In the genomic region with DNA sequence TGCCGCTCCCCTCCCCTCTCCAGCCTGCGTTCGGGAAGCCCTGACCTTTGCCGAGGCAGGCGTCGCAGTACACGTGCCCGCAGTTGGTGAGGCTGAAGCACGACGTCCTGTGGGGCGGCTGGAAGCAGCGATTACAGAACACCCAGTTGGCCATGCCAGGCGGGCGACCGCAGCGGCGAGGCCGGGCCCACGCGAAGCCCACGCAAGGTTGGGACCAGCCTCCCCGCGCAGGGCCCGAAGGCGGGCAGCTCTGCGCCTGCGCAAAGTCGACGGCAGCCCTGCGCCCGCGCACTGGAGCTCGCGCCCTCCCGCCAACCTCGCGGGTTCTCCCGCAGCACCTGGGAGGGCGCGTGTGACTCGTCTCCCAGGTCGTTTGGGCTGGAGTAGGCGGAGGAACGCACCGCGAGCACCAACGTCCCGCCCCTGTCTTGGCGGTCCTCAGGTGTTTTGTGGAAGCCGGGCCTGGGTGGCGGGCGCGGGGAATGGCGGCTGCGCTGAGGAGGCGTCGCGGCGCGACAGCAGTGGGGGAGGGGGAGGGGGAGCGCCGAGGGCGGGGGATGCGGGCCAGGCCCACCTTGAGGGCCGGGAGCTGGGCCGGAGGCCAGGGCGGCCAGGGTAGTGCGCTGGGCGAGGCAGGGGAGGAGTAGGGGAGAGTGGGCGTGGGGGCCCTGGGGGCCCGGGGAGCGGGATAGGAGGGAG, we compare ENCODE assay signal across 8 cellular contexts. TPM values are rescaled to one million over a fixed set of nuclear protein-coding genes. Genes with fewer than 3 reads are reported as not detected.
DNase-seq lines count a peak whose midpoint lies in the region; ATAC-seq and TF ChIP-seq lines count a peak whose summit lies in the region.

A gene with protein sequence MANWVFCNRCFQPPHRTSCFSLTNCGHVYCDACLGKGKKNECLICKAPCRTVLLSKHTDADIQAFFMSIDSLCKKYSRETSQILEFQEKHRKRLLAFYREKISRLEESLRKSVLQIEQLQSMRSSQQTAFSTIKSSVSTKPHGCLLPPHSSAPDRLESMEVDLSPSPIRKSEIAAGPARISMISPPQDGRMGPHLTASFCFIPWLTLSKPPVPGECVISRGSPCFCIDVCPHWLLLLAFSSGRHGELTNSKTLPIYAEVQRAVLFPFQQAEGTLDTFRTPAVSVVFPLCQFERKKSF (minus strand): TSS at position 254 of the 699 bp plus-strand sequence. CDS start 100 bp downstream, at position 154.

- H3K9me3 Mint-ChIP-seq in GM23338, result peaks cover 4% of the 10 kb centered on the region; the same call in 1 of the 3 replicates
- peaks cover 10% of the 10 kb centered on the region for H3K9me3 Mint-ChIP-seq in glutamatergic neuron (ENCODE audit: unreplicated experiment)

- H3K4me3 ChIP-seq in GM23338, result peak within 1 kb of the TSS; percentile 59
- H3K4me3 ChIP-seq in skeletal muscle cell (ENCODE audit: low read depth, low read length), result peak within 1 kb of the TSS; percentile 43

- no peaks in the 10 kb centered on the region for H3F3A ChIP-seq in GM23338 (replicated peaks; ENCODE audit: low read depth)

- no peak within 1 kb of the TSS for H3K27ac ChIP-seq in GM23338 (ENCODE audit: low read depth)

- H3K79me2 ChIP-seq in GM23338 (replicated peaks; ENCODE audit: insufficient read depth), result peaks cover 12% of the 10 kb centered on the region; the same call in 1 of the 2 replicates

- H2AFZ ChIP-seq in GM23338, result peak within 1 kb of the TSS; percentile 87

- H3K27ac Mint-ChIP-seq in GM23338 (no peak within 1 kb of the TSS), glutamatergic neuron (ENCODE audit: unreplicated experiment) (no peak within 1 kb of the TSS)

- no peaks in the 10 kb centered on the region for H3K36me3 ChIP-seq in GM23338 (ENCODE audit: insufficient read depth)

- 0 out of 2 replicates have a peak, but pooled peaks cover 3% of the 10 kb centered on the region for H4K20me1 ChIP-seq in GM23338 (replicated peaks; ENCODE audit: insufficient read depth)

- H3K27me3 ChIP-seq in GM23338 (ENCODE audit: insufficient read depth), result peaks cover 20% of the 10 kb centered on the region; the same call in 1 of the 2 replicates

- H3K9me2 ChIP-seq in GM23338 (ENCODE audit: insufficient read depth), result no peaks in the 10 kb centered on the region

- H3K27me3 Mint-ChIP-seq in GM23338 (ENCODE audit: insufficient read depth, low read depth, poor library complexity), result peaks cover 14% of the 10 kb centered on the region
- peaks cover 8% of the 10 kb centered on the region for H3K27me3 Mint-ChIP-seq in glutamatergic neuron (ENCODE audit: unreplicated experiment)

- ATAC-seq in GM23338 (peak; percentile 83), GM18511 (IDR thresholded peaks at IDR 0.05; ENCODE audit: unreplicated experiment) (no peak)

- H3K4me2 ChIP-seq in GM23338, result peak within 1 kb of the TSS; percentile 75

- TF ChIP-seq CTCF in GM23338 (conservative IDR thresholded peaks at IDR 0.05; ENCODE audit: low read depth in 2 of 2) (no peak), glutamatergic neuron (IDR thresholded peaks at IDR 0.05; ENCODE audit: partially characterized antibody, unreplicated experiment) (no peak)

- H3K4me1 ChIP-seq in GM23338 (ENCODE audit: insufficient read depth), result peaks cover 4% of the 10 kb centered on the region; the same call in 1 of the 2 replicates

- DNase-seq in GM23338 (ENCODE audit: low spot score), result peak; percentile 84
- DNase-seq in activated T-cell treated with anti-CD3 and anti-CD28 coated beads for 1 hour (ENCODE audit: low read depth), result peak; percentile 22
- DNase-seq in glutamatergic neuron, result no peak
- no peak for DNase-seq in skeletal muscle cell (ENCODE audit: low read depth)
- DNase-seq in NK-92 (lab: John Stamatoyannopoulos, UW; ENCODE audit: unreplicated experiment), result no peak
- DNase-seq in NAMALWA (ENCODE audit: low spot score), result no peak
- no peak for DNase-seq in COLO668 (lab: John Stamatoyannopoulos, UW; ENCODE audit: unreplicated experiment)

- H3K4me3 Mint-ChIP-seq in GM23338, result peak within 1 kb of the TSS; percentile 59; the same call in 2 of the 3 replicates
- H3K4me3 Mint-ChIP-seq in glutamatergic neuron (ENCODE audit: unreplicated experiment), result no peak within 1 kb of the TSS

- H3K36me3 Mint-ChIP-seq in GM23338 (ENCODE audit: low read depth) (no peaks in the 10 kb centered on the region; the same call in 2 of the 3 replicates), glutamatergic neuron (ENCODE audit: unreplicated experiment) (peaks cover 9% of the 10 kb centered on the region)

- H3K4me1 Mint-ChIP-seq in GM23338, result peaks cover 5% of the 10 kb centered on the region; the same call in 2 of the 3 replicates
- H3K4me1 Mint-ChIP-seq in glutamatergic neuron (ENCODE audit: low read depth, unreplicated experiment), result peaks cover 9% of the 10 kb centered on the region

TF ChIP-seq in GM23338, 12 proteins besides CTCF, POLR2A, EP300 and RAD21:
- TF ChIP-seq POLR2AphosphoS5 (IDR thresholded peaks at IDR 0.05; ENCODE audit: low read depth), result peak; percentile 67
- TF ChIP-seq, protein P1, sequence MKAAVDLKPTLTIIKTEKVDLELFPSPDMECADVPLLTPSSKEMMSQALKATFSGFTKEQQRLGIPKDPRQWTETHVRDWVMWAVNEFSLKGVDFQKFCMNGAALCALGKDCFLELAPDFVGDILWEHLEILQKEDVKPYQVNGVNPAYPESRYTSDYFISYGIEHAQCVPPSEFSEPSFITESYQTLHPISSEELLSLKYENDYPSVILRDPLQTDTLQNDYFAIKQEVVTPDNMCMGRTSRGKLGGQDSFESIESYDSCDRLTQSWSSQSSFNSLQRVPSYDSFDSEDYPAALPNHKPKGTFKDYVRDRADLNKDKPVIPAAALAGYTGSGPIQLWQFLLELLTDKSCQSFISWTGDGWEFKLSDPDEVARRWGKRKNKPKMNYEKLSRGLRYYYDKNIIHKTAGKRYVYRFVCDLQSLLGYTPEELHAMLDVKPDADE (IDR thresholded peaks at IDR 0.05), result no peak; the same call in 1 of the 2 replicates
TF ChIP-seq in GM23338: peak in this region for 1.

RNA-seq across cellular contexts. Expression of the gene that starts here (rescaled TPM):
- 11.8 and 20.6 TPM in 2 replicates for total RNA-seq in GM23338 (2014; rRNA removed; shearing (Covaris generic))
- 17.0 and 19.7 TPM in 2 replicates for polyA plus RNA-seq in GM23338 (2016; fragmentation: Nextera tagmentation; extraction: Ambion mirVana)
- 11.1 TPM for total RNA-seq in glutamatergic neuron (ENCODE audit: unreplicated experiment)

Comparison
In these comparisons a context has a peak if more than half of its experiments do, and no peak if none do; other contexts are left out.
1. DNase-seq: peak in GM23338 (single experiment) and activated T-cell treated with anti-CD3 and anti-CD28 coated beads for 1 hour (single experiment); none in glutamatergic neuron (single experiment), skeletal muscle cell (single experiment), NK-92 (single experiment), NAMALWA (single experiment) and COLO668 (single experiment).